ENCODE assay signal across 1 cellular context in the genomic region with DNA sequence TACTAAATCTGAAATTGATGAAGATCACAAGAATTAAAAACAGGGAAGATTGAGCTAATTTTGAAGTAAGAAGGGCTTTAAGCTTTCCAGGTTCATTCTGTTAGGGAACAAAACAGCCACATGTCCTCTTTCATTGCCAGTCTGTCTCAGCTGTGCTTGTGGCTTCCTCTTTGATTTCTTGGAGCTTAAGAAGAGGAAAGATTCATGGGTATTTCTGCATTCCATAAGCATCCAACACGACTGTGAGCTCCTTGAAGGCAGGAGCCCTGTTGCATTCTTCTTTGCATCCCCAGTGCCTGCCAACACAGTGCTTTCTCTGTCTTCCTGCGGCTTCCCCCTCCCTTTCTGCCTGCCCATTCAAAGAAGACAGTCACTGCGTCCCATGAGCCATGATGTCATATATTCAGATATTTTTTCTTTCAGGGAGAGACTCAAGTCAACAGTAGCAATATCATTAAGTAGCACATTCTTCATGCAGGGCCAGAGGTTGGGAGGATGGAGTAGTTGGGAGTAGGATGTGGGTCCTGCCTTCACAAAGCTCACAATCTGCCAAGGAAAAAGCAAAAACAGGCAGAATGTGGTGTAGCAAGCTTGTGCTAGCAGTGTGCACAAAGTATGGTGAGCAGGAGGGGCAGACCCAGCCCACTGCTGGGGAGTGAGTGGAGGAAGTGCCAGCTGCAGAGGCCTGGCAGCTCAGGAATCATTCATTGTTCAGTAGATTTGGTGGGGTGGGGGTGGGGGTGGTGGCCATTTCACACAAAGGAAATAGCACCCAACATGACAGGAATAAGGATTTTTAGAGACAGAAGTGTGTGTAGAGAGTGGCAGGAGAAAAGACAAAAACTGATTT.
TF ChIP-seq lines count a peak whose summit lies in the region.

No MANE protein-coding gene starts in this region.

TF ChIP-seq in GM23338, 12 proteins besides CTCF, POLR2A, EP300 and RAD21 (continued from another document):
- no peak for TF ChIP-seq ETS1 (IDR thresholded peaks at IDR 0.05)
- no peak for TF ChIP-seq ZNF462 (CRISPR knock-in tag; IDR thresholded peaks at IDR 0.05)
- TF ChIP-seq ZNF331 (CRISPR knock-in tag; IDR thresholded peaks at IDR 0.05; ENCODE audit: low read depth), result no peak
